Comparison of ENCODE assay signal across 1 cellular context in genomic region chr22:49481651-49482399, GRCh38.
TF ChIP-seq lines count a peak whose summit lies in the region.

No MANE protein-coding gene starts in this region.

TF ChIP-seq in WTC11, 78 proteins besides CTCF, POLR2A, EP300 and RAD21 (continued from another document):
- TF ChIP-seq AFF4 (CRISPR knock-in tag; IDR thresholded peaks at IDR 0.05; ENCODE audit: borderline replicate concordance) = no peak
